Comparison of ENCODE assay signal across 8 cellular contexts in genomic region chr3:71584216-71585061, GRCh38.
A peak's percentile ranks its signal among the peaks of the same experiment; 100 is the strongest.
DNase-seq lines count a peak whose midpoint lies in the region; ATAC-seq and TF ChIP-seq lines count a peak whose summit lies in the region.

No MANE protein-coding gene starts in this region.

- peaks cover 30% of the 10 kb centered on the region for H3K4me1 Mint-ChIP-seq in central memory CD8-positive, alpha-beta T cell

- H4K20me1 ChIP-seq in KMS-11 (ENCODE audit: insufficient read depth): no peaks in the 10 kb centered on the region

- no peaks in the 10 kb centered on the region for H3K9me3 Mint-ChIP-seq in central memory CD8-positive, alpha-beta T cell

- H3K27ac Mint-ChIP-seq in central memory CD8-positive, alpha-beta T cell (ENCODE audit: low read depth): peak overlapping the region; percentile 94

- peak overlapping the region; percentile 96 for H3K4me3 Mint-ChIP-seq in central memory CD8-positive, alpha-beta T cell

- H3K4me2 ChIP-seq in KMS-11: peak overlapping the region; percentile 42

- no peaks in the 10 kb centered on the region for H3K79me2 ChIP-seq in KMS-11 (ENCODE audit: insufficient read depth, low read depth)

- H2AFZ ChIP-seq in KMS-11 (ENCODE audit: low read depth): peak overlapping the region; percentile 30; the same call in 1 of the 2 replicates

- H3K4me3 ChIP-seq in KMS-11 (IDR thresholded peaks at IDR 0.05; ENCODE audit: insufficient read depth, low read depth, low read length): no peak overlapping the region

- peaks cover 26% of the 10 kb centered on the region for H3K36me3 Mint-ChIP-seq in central memory CD8-positive, alpha-beta T cell (ENCODE audit: insufficient read depth)

- no peaks in the 10 kb centered on the region for H3K27me3 ChIP-seq in KMS-11 (ENCODE audit: insufficient read depth, low read depth)

- peak; percentile 12 to 14 for DNase-seq in central memory CD8-positive, alpha-beta T cell (ENCODE audit: low spot score in 2 of 2)
- DNase-seq in kidney glomerular epithelial cell (lab: John Stamatoyannopoulos, UW) (peak; percentile 61), GM19238 (ENCODE audit: insufficient read length, low spot score) (no peak)
- DNase-seq in stimulated activated CD4-positive, alpha-beta T cell treated with anti-CD3 and anti-CD28 coated beads, Interleukin-12 subunit alpha, Interleukin-12 subunit beta, amount 100 ng/mL, for 4 hours: peak; percentile 55

- H3K27me3 Mint-ChIP-seq in central memory CD8-positive, alpha-beta T cell: peaks cover 10% of the 10 kb centered on the region

- H3K4me1 ChIP-seq in KMS-11 (ENCODE audit: low read depth, poor library complexity, severe bottlenecking): peaks cover 12% of the 10 kb centered on the region

- TF ChIP-seq CTCF in C4-2B (conservative IDR thresholded peaks at IDR 0.05) (no peak), KMS-11 (conservative IDR thresholded peaks at IDR 0.05; ENCODE audit: low read depth, low read length) (no peak), VCaP (conservative IDR thresholded peaks at IDR 0.05) (no peak)

- H3K36me3 ChIP-seq in KMS-11 (ENCODE audit: insufficient read depth): no peaks in the 10 kb centered on the region

- ATAC-seq in central memory CD8-positive, alpha-beta T cell (replicated peaks; ENCODE audit: extremely low read depth, poor library complexity, severe bottlenecking): peak; percentile 21
- ATAC-seq in GM21367 (IDR thresholded peaks at IDR 0.05; ENCODE audit: unreplicated experiment): no peak

- H3K27ac ChIP-seq in C4-2B (peak overlapping the region; percentile 91), KMS-11 (no peak overlapping the region), VCaP (peak overlapping the region; percentile 100)

- no peak overlapping the region for H3K9ac ChIP-seq in KMS-11
